15 cellular contexts compared by ENCODE assay signal in genomic region chr17:82905130-82905529, GRCh38.
DNase-seq lines count a peak whose midpoint lies in the region; ATAC-seq, FAIRE-seq and TF ChIP-seq lines count a peak whose summit lies in the region.
"Had no signal": no experiment of that assay in that cellular context is flagged by ENCODE, and none has a peak within 500 bp of the region (broad histone marks: within the 10 kb centered on the region; RNA-seq: fewer than 3 reads in every experiment).

No MANE protein-coding gene starts in this region.

- no peak overlapping the region for H2BK15ac ChIP-seq in neuronal stem cell (ENCODE audit: low read length)

- peaks cover 0 to 15% (median 0%) of the 10 kb centered on the region in 11 experiments; a peak in 5 of 22 replicates for H3K27me3 ChIP-seq in BLaER1 treated with 17β-estradiol and CSF1 and Interleukin-3, amounts not matched to agents 10 nM and 100 nM
- no peaks in the 10 kb centered on the region for H3K27me3 ChIP-seq in HCT116 (ENCODE audit: insufficient read depth, low read length)
- no peaks in the 10 kb centered on the region for H3K27me3 ChIP-seq in neuronal stem cell (ENCODE audit: control insufficient read depth in 3 of 3, insufficient read depth in 3 of 3, low read depth in 1 of 3, low read length in 3 of 3)
- H3K27me3 ChIP-seq: BE2C had no signal

- no TSS peak for BruUV-seq in HCT116 (replicated peaks; lab: Mats Ljungman, UMichigan)

- H3K4me1 ChIP-seq in BLaER1 treated with 17β-estradiol and CSF1 and Interleukin-3, amounts not matched to agents 10 nM and 100 nM, result peaks cover 61 to 97% (median 93%) of the 10 kb centered on the region in 10 experiments
- H3K4me1 ChIP-seq in HCT116 (ENCODE audit: control insufficient read depth in 1 of 2, insufficient read depth in 2 of 2, low read length in 2 of 2), result no peaks in the 10 kb centered on the region
- H3K4me1 ChIP-seq in neuronal stem cell (ENCODE audit: control insufficient read depth in 2 of 2, insufficient read depth in 1 of 2, low read depth in 1 of 2, low read length in 2 of 2), result no peaks in the 10 kb centered on the region
- H3K4me1 ChIP-seq: A549, BE2C had no signal

- peaks cover 37% of the 10 kb centered on the region for H3K36me3 Mint-ChIP-seq in WTC11
- H3K36me3 Mint-ChIP-seq in osteocyte (ENCODE audit: unreplicated experiment), result peaks cover 11% of the 10 kb centered on the region

- H3K4me1 Mint-ChIP-seq in WTC11 (no peaks in the 10 kb centered on the region), osteocyte (ENCODE audit: unreplicated experiment) (peaks cover 14% of the 10 kb centered on the region)
- H3K4me1 Mint-ChIP-seq: H9 had no signal

- no peak overlapping the region for H3K23ac ChIP-seq in neuronal stem cell (ENCODE audit: low read depth, low read length, poor library complexity)

- intact Hi-C loops in HCT116 (cut with micrococcal nuclease), result no loop called here

- no peak overlapping the region for H2AK5ac ChIP-seq in neuronal stem cell (ENCODE audit: low read depth, low read length)

- H3K27me3 Mint-ChIP-seq in WTC11 (ENCODE audit: low read depth) (no peaks in the 10 kb centered on the region), osteocyte (ENCODE audit: unreplicated experiment) (no peaks in the 10 kb centered on the region)

- CTCF ChIA-PET in HCT116 (lab: Charles Lee), result no interaction called here
- CTCF ChIA-PET in WTC11 (lab: Charles Lee), result interaction anchor here (1.1 kb wide), 1 partner anchor 123 kb away, joined by 3 read pairs; no protein-coding TSS in a partner anchor

- TF ChIP-seq CTCF in HCT116 (IDR thresholded peaks at IDR 0.05 in 2 of 3, conservative IDR thresholded peaks at IDR 0.05 in 1 of 3; ENCODE audit: borderline replicate concordance in 1 of 3, insufficient read depth in 1 of 3, low read depth in 2 of 3, low read length in 2 of 3), result no peak
- TF ChIP-seq CTCF in WTC11 (IDR thresholded peaks at IDR 0.05), result no peak
- no peak for TF ChIP-seq CTCF in osteocyte (IDR thresholded peaks at IDR 0.05)
- no peak for TF ChIP-seq CTCF in D721Med (IDR thresholded peaks at IDR 0.05; ENCODE audit: insufficient read depth, missing control alignments)

- no peak for FAIRE-seq in D721Med (lab: Jason Lieb, UNC)
- FAIRE-seq: A549, GM12891 had no signal

- ATAC-seq in HCT116, result peak; percentile 49; the same call in 1 of the 2 replicates
- peak; percentile 28; the same call in 1 of the 2 replicates for ATAC-seq in WTC11
- ATAC-seq: GM23338 had no signal

- H4K8ac ChIP-seq in neuronal stem cell (ENCODE audit: low read depth, low read length), result no peak overlapping the region

- TF ChIP-seq RAD21 in HCT116 (IDR thresholded peaks at IDR 0.05; ENCODE audit: low read depth), result no peak

- H2BK12ac ChIP-seq in neuronal stem cell (ENCODE audit: low read length), result no peak overlapping the region

- POLR2A ChIA-PET in HCT116 (lab: Charles Lee), result no interaction called here
- POLR2A ChIA-PET in WTC11 (lab: Charles Lee), result no interaction called here

- H2BK120ac ChIP-seq in neuronal stem cell (ENCODE audit: low read depth, low read length), result no peak overlapping the region

- peaks cover 9% of the 10 kb centered on the region for H3K79me1 ChIP-seq in neuronal stem cell (ENCODE audit: low read depth, low read length)

- H3K27ac ChIP-seq in BLaER1 treated with 17β-estradiol and CSF1 and Interleukin-3, amounts not matched to agents 10 nM and 100 nM, result 0 out of 22 replicates have a peak overlapping the region, but pooled peaks of 1 of the 11 experiments have one; percentile 8
- H3K27ac ChIP-seq in HCT116 (ENCODE audit: low read depth, low read length), result no peak overlapping the region
- no peak overlapping the region for H3K27ac ChIP-seq in neuronal stem cell (replicated peaks; ENCODE audit: low read length)
- H3K27ac ChIP-seq: A549 had no signal

- no peak overlapping the region for H3K4ac ChIP-seq in neuronal stem cell (ENCODE audit: low read length)

- H3K79me2 ChIP-seq in HCT116 (ENCODE audit: insufficient read depth, low read length), result no peaks in the 10 kb centered on the region; the same call in 1 of the 2 replicates

- no CpG with 5 or more reads among the region's 20 CpGs for WGBS in neuronal stem cell (ENCODE audit: extremely low coverage in 2 of 2, insufficient read length in 2 of 2, insufficient replicate concordance in 1 of 2), 2 donors

- no peaks in the 10 kb centered on the region for H3K9me3 ChIP-seq in BLaER1 treated with 17β-estradiol and CSF1 and Interleukin-3, amounts not matched to agents 10 nM and 100 nM (replicated peaks in 1 of 11)
- H3K9me3 ChIP-seq in HCT116 (ENCODE audit: control insufficient read depth in 1 of 2, insufficient read depth in 1 of 2, low read depth in 1 of 2, low read length in 2 of 2), result no peaks in the 10 kb centered on the region
- H3K9me3 ChIP-seq in neuronal stem cell (replicated peaks in 1 of 2; ENCODE audit: control insufficient read depth in 2 of 2, insufficient read depth in 1 of 2, low read depth in 1 of 2, low read length in 2 of 2), result peaks cover 0 to 2% of the 10 kb centered on the region in 2 donors
- H3K9me3 ChIP-seq: A549, BE2C had no signal

- peak overlapping the region; percentile 2 for H2BK5ac ChIP-seq in neuronal stem cell (ENCODE audit: low read length)

- peak overlapping the region in 3 of 11 experiments; percentile 40 to 47 (median 41); a peak in 4 of 22 replicates for H3K9ac ChIP-seq in BLaER1 treated with 17β-estradiol and CSF1 and Interleukin-3, amounts not matched to agents 10 nM and 100 nM
- H3K9ac ChIP-seq in HCT116 (ENCODE audit: low read length) (no peak overlapping the region), neuronal stem cell (ENCODE audit: low read depth, low read length, poor library complexity) (no peak overlapping the region)

- peaks cover 21 to 59% (median 41%) of the 10 kb centered on the region in 11 experiments for H3K36me3 ChIP-seq in BLaER1 treated with 17β-estradiol and CSF1 and Interleukin-3, amounts not matched to agents 10 nM and 100 nM
- H3K36me3 ChIP-seq in HCT116 (ENCODE audit: control insufficient read depth in 1 of 2, insufficient read depth in 2 of 2, low read length in 2 of 2) (peaks cover 2 to 7% of the 10 kb centered on the region in 2 experiments; a peak in 2 of 4 replicates), neuronal stem cell (replicated peaks in 1 of 2; ENCODE audit: control insufficient read depth in 2 of 2, insufficient read depth in 2 of 2, low read length in 2 of 2) (peaks cover 35 to 88% of the 10 kb centered on the region in 2 donors)

- DNase-seq in HCT116 (ENCODE audit: low read depth, low spot score), result no peak
- no peak for DNase-seq in WTC11 (ENCODE audit: low spot score)
- DNase-seq in neuronal stem cell (ENCODE audit: low spot score), result no peak
- DNase-seq in osteocyte (ENCODE audit: extremely low spot score, unreplicated experiment), result no peak
- no peak for DNase-seq in D721Med (ENCODE audit: insufficient read length, low spot score)
- no peak for DNase-seq in KG1 (lab: John Stamatoyannopoulos, UW)
- DNase-seq: BE2C, DMS 273 treated with DMSO at 0.1 percent for 48 hours, H9, HFFc6, KBM-7 had no signal

- H4K91ac ChIP-seq in neuronal stem cell (ENCODE audit: low read depth, low read length, poor library complexity), result no peak overlapping the region

- H3K4me3 Mint-ChIP-seq in WTC11 (no peak overlapping the region), osteocyte (ENCODE audit: unreplicated experiment) (no peak overlapping the region)
- H3K4me3 Mint-ChIP-seq: GM23338, H9, HFFc6 had no signal

- H3K27ac Mint-ChIP-seq in WTC11, result no peak overlapping the region
- H3K27ac Mint-ChIP-seq in osteocyte (ENCODE audit: unreplicated experiment), result no peak overlapping the region
- H3K27ac Mint-ChIP-seq: GM23338, HFFc6 had no signal

- no peak for TF ChIP-seq POLR2A in HCT116 (IDR thresholded peaks at IDR 0.05; ENCODE audit: borderline replicate concordance, extremely low read depth, insufficient read depth, insufficient read length)

- no peaks in the 10 kb centered on the region for H3K9me3 Mint-ChIP-seq in WTC11
- no peaks in the 10 kb centered on the region for H3K9me3 Mint-ChIP-seq in osteocyte (ENCODE audit: unreplicated experiment)
- H3K9me3 Mint-ChIP-seq: GM23338, H9, HFFc6 had no signal

- no peaks in the 10 kb centered on the region for H3K9me2 ChIP-seq in HCT116 (ENCODE audit: insufficient read depth)

- peak overlapping the region; percentile 13 for H3K18ac ChIP-seq in neuronal stem cell (ENCODE audit: low read length)

- H4K20me1 ChIP-seq in BLaER1 treated with 17β-estradiol and CSF1 and Interleukin-3, amounts not matched to agents 10 nM and 100 nM, result peaks cover 0 to 97% (median 66%) of the 10 kb centered on the region in 11 experiments; a peak in 19 of 22 replicates
- H4K20me1 ChIP-seq in HCT116 (ENCODE audit: insufficient read depth), result no peaks in the 10 kb centered on the region

- no peak overlapping the region for H3K4me3 ChIP-seq in BLaER1 treated with 17β-estradiol and CSF1 and Interleukin-3, amounts not matched to agents 10 nM and 100 nM
- no peak overlapping the region for H3K4me3 ChIP-seq in HCT116 (replicated peaks in 1 of 2; ENCODE audit: low read depth in 1 of 2, low read length in 2 of 2)
- no peak overlapping the region for H3K4me3 ChIP-seq in neuronal stem cell (ENCODE audit: low read length in 2 of 2)
- H3K4me3 ChIP-seq: A549, GM23338 had no signal

- RAD21 ChIA-PET in HCT116 (lab: Charles Lee; ENCODE audit: low non-redundant PET in 1 of 2, low total read pairs in 2 of 2, uncharacterized antibody in 2 of 2, unreplicated experiment in 2 of 2), result no interaction called here

- H3K4me2 ChIP-seq in BLaER1 treated with 17β-estradiol and CSF1 and Interleukin-3, amounts not matched to agents 10 nM and 100 nM, result peak overlapping the region in 8 of 11 experiments; percentile 18 to 70 (median 46); a peak in 14 of 22 replicates
- H3K4me2 ChIP-seq in HCT116 (ENCODE audit: low read length), result no peak overlapping the region
- no peak overlapping the region for H3K4me2 ChIP-seq in neuronal stem cell (ENCODE audit: insufficient read depth, low read length, poor library complexity, severe bottlenecking)
- H3K4me2 ChIP-seq: A549, GM23338 had no signal

- no peak overlapping the region for H3K14ac ChIP-seq in neuronal stem cell (ENCODE audit: low read length)

- H2AFZ ChIP-seq in HCT116 (ENCODE audit: low read depth, low read length, poor library complexity, severe bottlenecking) (no peak overlapping the region), neuronal stem cell (ENCODE audit: low read length) (no peak overlapping the region)
- H2AFZ ChIP-seq: GM23338 had no signal

TF ChIP-seq in HCT116, 20 proteins besides CTCF, POLR2A, EP300 and RAD21:
- TF ChIP-seq SIN3A (IDR thresholded peaks at IDR 0.05; ENCODE audit: low read depth), result no peak
- TF ChIP-seq ZNF274 (IDR thresholded peaks at IDR 0.05; ENCODE audit: low read depth, low read length), result no peak
- no peak for TF ChIP-seq SRF (IDR thresholded peaks at IDR 0.05; ENCODE audit: low read depth)
- no peak for TF ChIP-seq ELF1 (IDR thresholded peaks at IDR 0.05; ENCODE audit: borderline replicate concordance, low read depth)

TF ChIP-seq in WTC11, 78 proteins besides CTCF, POLR2A, EP300 and RAD21 (continues in another document):
- TF ChIP-seq OVOL2 (CRISPR knock-in tag; IDR thresholded peaks at IDR 0.05; ENCODE audit: borderline replicate concordance), result no peak

Comparison
In these comparisons a context has a peak if more than half of its experiments do, and no peak if none do; other contexts are left out.
1. H3K4me2 ChIP-seq: peak in BLaER1 treated with 17β-estradiol and CSF1 and Interleukin-3, amounts not matched to agents 10 nM and 100 nM (8 of 11); none in HCT116 (single experiment) and neuronal stem cell (single experiment).